In the genomic region with DNA sequence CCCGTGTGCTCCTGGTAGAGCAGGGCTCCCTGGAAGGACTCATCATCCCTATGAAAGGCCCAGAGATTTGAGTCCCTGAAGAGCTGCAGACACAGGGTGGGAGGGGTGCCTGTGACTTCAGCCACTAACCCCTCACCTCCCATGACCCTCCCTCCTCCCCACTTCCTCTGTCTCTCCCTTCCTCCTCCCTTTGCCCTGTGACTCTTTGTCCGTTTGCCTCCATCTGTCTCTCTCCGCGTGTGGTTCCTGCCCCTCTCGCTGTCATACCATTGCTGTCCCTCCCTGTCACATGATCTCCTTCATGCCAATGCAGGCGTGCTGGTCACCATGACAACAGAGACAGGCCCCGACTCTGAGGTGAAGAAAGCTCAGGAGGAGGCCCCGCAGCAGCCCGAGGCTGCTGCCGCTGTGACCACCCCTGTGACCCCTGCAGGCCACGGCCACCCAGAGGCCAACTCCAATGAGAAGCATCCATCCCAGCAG, we compare ENCODE assay signal across 8 cellular contexts. TPM values are rescaled to one million over a fixed set of nuclear protein-coding genes. Genes with fewer than 3 reads are reported as not detected.
A peak's percentile ranks its signal among the peaks of the same experiment; 100 is the strongest.
DNase-seq lines count a peak whose midpoint lies in the region; ATAC-seq lines count a peak whose summit lies in the region.

No MANE protein-coding gene starts in this region.

- peak; percentile 40 for DNase-seq in activated naive CD4-positive, alpha-beta T cell treated with anti-CD3 and anti-CD28 coated beads, Interleukin-2, amount 10 ng/mL, durations not matched to agents 7 days and 5 days
- no peak for DNase-seq in activated naive CD4-positive, alpha-beta T cell (lab: John Stamatoyannopoulos, UW)
- no peak for DNase-seq in T-helper 17 cell
- DNase-seq in iPS DF 19.7 (ENCODE audit: low read depth, low spot score), result peak; percentile 65
- peak; percentile 65 for DNase-seq in superior temporal gyrus (ENCODE audit: extremely low spot score)
- no peak for DNase-seq in stimulated activated CD4-positive, alpha-beta T cell treated with anti-CD3 and anti-CD28 coated beads, Interleukin-4, amount 100 ng/mL, for 24 hours
- no peak for DNase-seq in NCI-H2107 treated with DMSO at 0.1 percent for 48 hours (lab: John Stamatoyannopoulos, UW; ENCODE audit: unreplicated experiment)

- H3K4me3 Mint-ChIP-seq in activated naive CD4-positive, alpha-beta T cell treated with anti-CD3 and anti-CD28 coated beads, Interleukin-2, amount 10 ng/mL, durations not matched to agents 7 days and 5 days, result no peak overlapping the region
- no peak overlapping the region for H3K4me3 Mint-ChIP-seq in T-helper 17 cell

- peak overlapping the region; percentile 16 for H3K27ac Mint-ChIP-seq in activated naive CD4-positive, alpha-beta T cell treated with anti-CD3 and anti-CD28 coated beads, Interleukin-2, amount 10 ng/mL, durations not matched to agents 7 days and 5 days
- H3K27ac Mint-ChIP-seq in T-helper 17 cell, result peak overlapping the region; percentile 61

- ATAC-seq in T-helper 17 cell (no peak), GM18868 (IDR thresholded peaks at IDR 0.05; ENCODE audit: unreplicated experiment) (no peak)

- no peaks in the 10 kb centered on the region for H3K36me3 Mint-ChIP-seq in activated naive CD4-positive, alpha-beta T cell treated with anti-CD3 and anti-CD28 coated beads, Interleukin-2, amount 10 ng/mL, durations not matched to agents 7 days and 5 days
- peaks cover 4% of the 10 kb centered on the region for H3K36me3 Mint-ChIP-seq in T-helper 17 cell (ENCODE audit: low read depth)

- H3K4me1 Mint-ChIP-seq in activated naive CD4-positive, alpha-beta T cell treated with anti-CD3 and anti-CD28 coated beads, Interleukin-2, amount 10 ng/mL, durations not matched to agents 7 days and 5 days, result peaks cover 7% of the 10 kb centered on the region
- peaks cover 4% of the 10 kb centered on the region for H3K4me1 Mint-ChIP-seq in T-helper 17 cell

- no peaks in the 10 kb centered on the region for H3K9me3 Mint-ChIP-seq in activated naive CD4-positive, alpha-beta T cell treated with anti-CD3 and anti-CD28 coated beads, Interleukin-2, amount 10 ng/mL, durations not matched to agents 7 days and 5 days

- no peaks in the 10 kb centered on the region for H3K9me3 ChIP-seq in T-helper 17 cell (ENCODE audit: control insufficient read depth, low read length, poor library complexity, severe bottlenecking)

- CTCF ChIA-PET in activated naive CD4-positive, alpha-beta T cell treated with anti-CD3 and anti-CD28 coated beads, Interleukin-2, amount 10 ng/mL, durations not matched to agents 7 days and 5 days (lab: Charles Lee), result interaction anchor here (0.7 kb wide), 1 partner anchor 17 kb away, joined by 3 read pairs; no protein-coding TSS in a partner anchor

- peaks cover 35% of the 10 kb centered on the region for H3K27me3 Mint-ChIP-seq in activated naive CD4-positive, alpha-beta T cell treated with anti-CD3 and anti-CD28 coated beads, Interleukin-2, amount 10 ng/mL, durations not matched to agents 7 days and 5 days
- peaks cover 22% of the 10 kb centered on the region for H3K27me3 Mint-ChIP-seq in T-helper 17 cell

RNA-seq across cellular contexts. Expression of a gene that starts 19.0 kb away (rescaled TPM):
- total RNA-seq in T-helper 17 cell, result under 1 TPM; 0.23 to 0.40 TPM

Comparison
In these comparisons a context has a peak if more than half of its experiments do, and no peak if none do; other contexts are left out.
1. DNase-seq: peak in activated naive CD4-positive, alpha-beta T cell treated with anti-CD3 and anti-CD28 coated beads, Interleukin-2, amount 10 ng/mL, durations not matched to agents 7 days and 5 days (single experiment), iPS DF 19.7 (single experiment) and superior temporal gyrus (single experiment); none in activated naive CD4-positive, alpha-beta T cell (0 of 4), T-helper 17 cell (0 of 3), stimulated activated CD4-positive, alpha-beta T cell treated with anti-CD3 and anti-CD28 coated beads, Interleukin-4, amount 100 ng/mL, for 24 hours (single experiment) and NCI-H2107 treated with DMSO at 0.1 percent for 48 hours (single experiment).